ENCODE assay signal across 8 cellular contexts in the genomic region with DNA sequence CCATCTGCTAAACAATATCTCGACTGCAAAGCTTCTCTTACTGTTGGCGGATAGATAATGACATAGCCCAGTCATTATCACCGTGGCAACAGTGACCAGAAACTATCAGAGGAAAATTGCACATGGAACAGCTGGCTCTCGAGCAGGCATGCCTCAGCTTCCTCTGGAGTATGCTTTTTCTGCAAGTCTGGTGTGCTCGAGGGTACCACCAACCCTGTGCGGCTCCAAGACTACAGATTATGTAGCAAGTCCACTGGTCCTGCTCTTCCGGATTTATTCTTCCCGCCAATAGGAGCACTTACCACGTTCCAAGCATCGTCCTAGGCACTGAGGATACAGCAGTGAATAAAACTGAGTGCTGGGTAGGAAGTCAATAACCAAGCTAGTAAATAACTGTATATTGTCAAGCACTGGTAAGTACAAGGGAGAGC. TPM values are rescaled to one million over a fixed set of nuclear protein-coding genes. Genes with fewer than 3 reads are reported as not detected.
DNase-seq lines count a peak whose midpoint lies in the region; ATAC-seq lines count a peak whose summit lies in the region.

No MANE protein-coding gene starts in this region.

- DNase-seq in SKM-1 (lab: John Stamatoyannopoulos, UW; ENCODE audit: unreplicated experiment), result peak; percentile 17
- DNase-seq in SKM-1 treated with dmso at 0.1 percent for 144 hours (lab: John Stamatoyannopoulos, UW; ENCODE audit: unreplicated experiment), result no peak
- DNase-seq in NCI-H2081 (lab: John Stamatoyannopoulos, UW), result peak; percentile 63 to 86
- DNase-seq in activated T-helper 1 cell treated with anti-CD3 and anti-CD28 coated beads, Interleukin-12 subunit alpha, Interleukin-12 subunit beta, Interleukin-2, Interleukin-4 antibody, amounts not matched to agents 30 ng/mL and 10 ng/mL and 1 ng/mL, durations not matched to agents 14 hours and 24 hours and 36 hours (ENCODE audit: low spot score), result no peak
- no peak for DNase-seq in immature natural killer cell
- no peak for DNase-seq in mucosa of gallbladder (ENCODE audit: low spot score)

- H3K4me1 Mint-ChIP-seq in activated T-helper 1 cell treated with anti-CD3 and anti-CD28 coated beads, Interleukin-12 subunit alpha, Interleukin-12 subunit beta, Interleukin-2, Interleukin-4 antibody, amounts not matched to agents 30 ng/mL and 10 ng/mL and 1 ng/mL, durations not matched to agents 14 hours and 24 hours and 36 hours (ENCODE audit: low read depth), result peaks cover 71% of the 10 kb centered on the region
- peaks cover 51 to 60% of the 10 kb centered on the region in 2 donors for H3K4me1 Mint-ChIP-seq in immature natural killer cell

- H3K36me3 ChIP-seq in stomach smooth muscle (ENCODE audit: control insufficient read depth in 2 of 2, insufficient read depth in 2 of 2, low read length in 2 of 2), result peaks cover 0 to 6% of the 10 kb centered on the region in 2 donors

- peak overlapping the region; percentile 95 for H3K27ac Mint-ChIP-seq in activated T-helper 1 cell treated with anti-CD3 and anti-CD28 coated beads, Interleukin-12 subunit alpha, Interleukin-12 subunit beta, Interleukin-2, Interleukin-4 antibody, amounts not matched to agents 30 ng/mL and 10 ng/mL and 1 ng/mL, durations not matched to agents 14 hours and 24 hours and 36 hours
- H3K27ac Mint-ChIP-seq in immature natural killer cell, result peak overlapping the region; percentile 84 to 95 (median 91)

- intact Hi-C loops in activated T-helper 1 cell treated with anti-CD3 and anti-CD28 coated beads, Interleukin-12 subunit alpha, Interleukin-12 subunit beta, Interleukin-2, Interleukin-4 antibody, amounts not matched to agents 30 ng/mL and 10 ng/mL and 1 ng/mL, durations not matched to agents 14 hours and 24 hours and 36 hours (cut with micrococcal nuclease), result loop anchor here (10.0 kb wide), 1 partner anchor 1449 kb away; a partner anchor contains a TSS

- H3K9ac ChIP-seq in stomach smooth muscle (ENCODE audit: low read length in 2 of 2), result peak overlapping the region; percentile 75 to 80

- peaks cover 29% of the 10 kb centered on the region for H3K36me3 Mint-ChIP-seq in activated T-helper 1 cell treated with anti-CD3 and anti-CD28 coated beads, Interleukin-12 subunit alpha, Interleukin-12 subunit beta, Interleukin-2, Interleukin-4 antibody, amounts not matched to agents 30 ng/mL and 10 ng/mL and 1 ng/mL, durations not matched to agents 14 hours and 24 hours and 36 hours (ENCODE audit: low read depth)
- peaks cover 0 to 8% (median 4%) of the 10 kb centered on the region in 3 donors for H3K36me3 Mint-ChIP-seq in immature natural killer cell

- peak overlapping the region; percentile 76 to 93 for H3K4me3 ChIP-seq in stomach smooth muscle (ENCODE audit: low read length in 2 of 2)

- no peaks in the 10 kb centered on the region for H3K9me3 ChIP-seq in stomach smooth muscle (ENCODE audit: control insufficient read depth in 2 of 2, low read length in 2 of 2)

- no peaks in the 10 kb centered on the region for H3K27me3 ChIP-seq in stomach smooth muscle (ENCODE audit: control insufficient read depth in 1 of 2, insufficient read depth in 2 of 2, low read length in 2 of 2)

- H3K27ac ChIP-seq in stomach smooth muscle (ENCODE audit: low read length), result no peak overlapping the region

- no peaks in the 10 kb centered on the region for H3K9me3 Mint-ChIP-seq in activated T-helper 1 cell treated with anti-CD3 and anti-CD28 coated beads, Interleukin-12 subunit alpha, Interleukin-12 subunit beta, Interleukin-2, Interleukin-4 antibody, amounts not matched to agents 30 ng/mL and 10 ng/mL and 1 ng/mL, durations not matched to agents 14 hours and 24 hours and 36 hours
- no peaks in the 10 kb centered on the region for H3K9me3 Mint-ChIP-seq in immature natural killer cell

- no peak for ATAC-seq in HG03045 (IDR thresholded peaks at IDR 0.05; ENCODE audit: unreplicated experiment)

- peaks cover 35% of the 10 kb centered on the region for H3K4me1 ChIP-seq in stomach smooth muscle (ENCODE audit: control insufficient read depth, insufficient read depth, low read length)

- peak overlapping the region; percentile 96 for H3K4me3 Mint-ChIP-seq in activated T-helper 1 cell treated with anti-CD3 and anti-CD28 coated beads, Interleukin-12 subunit alpha, Interleukin-12 subunit beta, Interleukin-2, Interleukin-4 antibody, amounts not matched to agents 30 ng/mL and 10 ng/mL and 1 ng/mL, durations not matched to agents 14 hours and 24 hours and 36 hours
- H3K4me3 Mint-ChIP-seq in immature natural killer cell, result peak overlapping the region; percentile 89 to 96 (median 92)

- H3K27me3 Mint-ChIP-seq in activated T-helper 1 cell treated with anti-CD3 and anti-CD28 coated beads, Interleukin-12 subunit alpha, Interleukin-12 subunit beta, Interleukin-2, Interleukin-4 antibody, amounts not matched to agents 30 ng/mL and 10 ng/mL and 1 ng/mL, durations not matched to agents 14 hours and 24 hours and 36 hours (ENCODE audit: insufficient read depth), result no peaks in the 10 kb centered on the region
- H3K27me3 Mint-ChIP-seq in immature natural killer cell (ENCODE audit: low read depth in 3 of 3), result peaks cover 5 to 12% (median 6%) of the 10 kb centered on the region in 3 donors

RNA-seq across cellular contexts. Expression of a gene that starts 1.4 kb away (rescaled TPM):
- 46.7 and 48.9 TPM in 2 replicates for total RNA-seq in activated T-helper 1 cell treated with anti-CD3 and anti-CD28 coated beads, Interleukin-12 subunit alpha, Interleukin-12 subunit beta, Interleukin-2, Interleukin-4 antibody, amounts not matched to agents 30 ng/mL and 10 ng/mL and 1 ng/mL, durations not matched to agents 14 hours and 24 hours and 36 hours
- 10 to 100 TPM; 54.5 to 87.1 (median 81.7) TPM for polyA plus RNA-seq in immature natural killer cell
- total RNA-seq in mucosa of gallbladder, result 38.6 TPM

RNA-seq across cellular contexts. Expression of a gene that starts 17.0 kb away (rescaled TPM):
- total RNA-seq in activated T-helper 1 cell treated with anti-CD3 and anti-CD28 coated beads, Interleukin-12 subunit alpha, Interleukin-12 subunit beta, Interleukin-2, Interleukin-4 antibody, amounts not matched to agents 30 ng/mL and 10 ng/mL and 1 ng/mL, durations not matched to agents 14 hours and 24 hours and 36 hours, result 42.6 and 44.1 TPM in 2 replicates
- polyA plus RNA-seq in immature natural killer cell, result 1 to 10 TPM in 2 of 3 donors, not detected in 1; 1.0 to 1.4 TPM
- total RNA-seq in mucosa of gallbladder, result 9.5 TPM

Comparison
In these comparisons a context has a peak if more than half of its experiments do, and no peak if none do; other contexts are left out.
1. DNase-seq: peak in SKM-1 (single experiment) and NCI-H2081 (2 of 2); none in SKM-1 treated with dmso at 0.1 percent for 144 hours (single experiment), activated T-helper 1 cell treated with anti-CD3 and anti-CD28 coated beads, Interleukin-12 subunit alpha, Interleukin-12 subunit beta, Interleukin-2, Interleukin-4 antibody, amounts not matched to agents 30 ng/mL and 10 ng/mL and 1 ng/mL, durations not matched to agents 14 hours and 24 hours and 36 hours (single experiment), immature natural killer cell (0 of 3) and mucosa of gallbladder (single experiment).